ENCODE assay signal across 1 cellular context in the genomic region with DNA sequence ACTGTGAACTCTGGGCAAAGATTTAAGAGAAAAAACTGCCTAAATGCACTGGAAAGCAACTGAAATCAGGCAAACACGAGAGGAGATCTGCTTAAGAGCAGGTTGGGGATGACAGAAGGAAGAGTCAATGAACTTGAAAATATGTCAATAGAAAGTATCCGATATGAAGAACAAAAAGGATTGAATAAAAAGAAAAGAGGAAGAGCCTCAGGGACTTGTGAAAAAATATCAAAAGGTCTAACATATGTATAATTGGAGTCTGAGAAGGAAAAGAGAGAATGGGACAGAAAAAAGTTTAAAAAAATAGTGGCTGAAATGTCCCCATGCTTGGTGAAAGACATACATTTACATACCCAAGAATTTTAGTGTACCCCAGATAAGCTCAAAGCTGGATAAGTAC.
TF ChIP-seq lines count a peak whose summit lies in the region.

No MANE protein-coding gene starts in this region.

TF ChIP-seq in GM23338, 12 proteins besides CTCF, POLR2A, EP300 and RAD21:
- TF ChIP-seq, protein P1, sequence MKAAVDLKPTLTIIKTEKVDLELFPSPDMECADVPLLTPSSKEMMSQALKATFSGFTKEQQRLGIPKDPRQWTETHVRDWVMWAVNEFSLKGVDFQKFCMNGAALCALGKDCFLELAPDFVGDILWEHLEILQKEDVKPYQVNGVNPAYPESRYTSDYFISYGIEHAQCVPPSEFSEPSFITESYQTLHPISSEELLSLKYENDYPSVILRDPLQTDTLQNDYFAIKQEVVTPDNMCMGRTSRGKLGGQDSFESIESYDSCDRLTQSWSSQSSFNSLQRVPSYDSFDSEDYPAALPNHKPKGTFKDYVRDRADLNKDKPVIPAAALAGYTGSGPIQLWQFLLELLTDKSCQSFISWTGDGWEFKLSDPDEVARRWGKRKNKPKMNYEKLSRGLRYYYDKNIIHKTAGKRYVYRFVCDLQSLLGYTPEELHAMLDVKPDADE (IDR thresholded peaks at IDR 0.05) = no peak
- no peak for TF ChIP-seq CREB1 (CRISPR knock-in tag; IDR thresholded peaks at IDR 0.05; ENCODE audit: low read depth)
